In the genomic region with DNA sequence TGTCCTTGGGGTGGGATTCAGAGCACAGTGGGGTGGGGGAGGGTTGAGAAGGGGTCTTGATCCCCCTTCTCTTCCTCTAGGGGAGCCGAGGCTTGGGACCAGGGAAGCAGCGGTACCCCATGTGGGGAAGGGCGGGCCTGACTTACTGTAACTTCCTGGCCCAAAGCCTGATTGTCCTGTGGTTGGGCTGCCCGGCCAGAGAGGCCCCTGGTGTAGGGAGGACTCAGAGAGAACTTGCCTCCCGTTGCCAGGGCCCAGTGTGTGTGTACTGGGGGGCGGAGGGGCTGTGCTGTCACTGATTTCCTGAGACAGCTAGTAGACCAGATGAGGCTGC, we compare ENCODE assay signal across 8 cellular contexts. TPM values are rescaled to one million over a fixed set of nuclear protein-coding genes. Genes with fewer than 3 reads are reported as not detected.
DNase-seq lines count a peak whose midpoint lies in the region; ATAC-seq and TF ChIP-seq lines count a peak whose summit lies in the region.

No MANE protein-coding gene starts in this region.

- intact Hi-C loops in left cardiac atrium (cut with DNase I) (no loop called here), spleen (cut with DNase I; ENCODE audit: low total_unique reads) (no loop called here)

- no peak overlapping the region for H3K9ac ChIP-seq in HUES48 (ENCODE audit: low read depth, low read length)

- H3K27me3 Mint-ChIP-seq in activated naive CD8-positive, alpha-beta T cell = no peaks in the 10 kb centered on the region

- no peaks in the 10 kb centered on the region for H3K9me3 Mint-ChIP-seq in activated naive CD8-positive, alpha-beta T cell (ENCODE audit: low read depth)

- no peak for TF ChIP-seq POLR2A in spleen (IDR thresholded peaks at IDR 0.05)
- no peak for TF ChIP-seq POLR2A in GM18505 (IDR thresholded peaks at IDR 0.05; ENCODE audit: borderline replicate concordance, extremely low read depth, insufficient read depth, insufficient read length)

- H3K4me3 Mint-ChIP-seq in activated naive CD8-positive, alpha-beta T cell = peak overlapping the region; percentile 63

- peak overlapping the region; percentile 81 for H3K27ac Mint-ChIP-seq in activated naive CD8-positive, alpha-beta T cell

- H3K27me3 ChIP-seq in AG04450 (ENCODE audit: control insufficient read depth, insufficient read depth, low read length) (no peaks in the 10 kb centered on the region), HUES48 (ENCODE audit: control insufficient read depth, insufficient read depth, low read length) (peaks cover 32% of the 10 kb centered on the region), spleen (replicated peaks in 1 of 7) (peaks cover 0 to 6% (median 0%) of the 10 kb centered on the region in 7 donors)

- H3K4me1 ChIP-seq in HUES48 (ENCODE audit: control insufficient read depth, insufficient read depth, low read length) = peaks cover 15% of the 10 kb centered on the region
- peaks cover 42 to 98% (median 90%) of the 10 kb centered on the region in 6 donors for H3K4me1 ChIP-seq in spleen

- no peak for DNase-seq in AG04450 (ENCODE audit: low read depth, low spot score)
- DNase-seq in left cardiac atrium = peak; percentile 90
- peak; percentile 91 for DNase-seq in spleen
- DNase-seq in retina = no peak

- H3K4me3 ChIP-seq in AG04450 (ENCODE audit: low read depth, low read length) (no peak overlapping the region; the same call in 1 of the 2 replicates), HUES48 (ENCODE audit: low read depth, low read length) (no peak overlapping the region), spleen (peak overlapping the region in 3 of 8 donors; percentile 40 to 69 (median 42))

- POLR2A ChIA-PET in AG04450 (lab: Yijun Ruan, JAX) = interaction anchor here (0.7 to 2.6 kb wide), 6 partner anchors 11 to 43 kb away, joined by 3 to 21 read pairs (median 4); partner anchors contain the start of gene SOCS3

- 5 to 8% (median 5%) methylated on average over 5 to 6 of the region's 6 CpGs for WGBS in spleen, 5 donors

- no peak for TF ChIP-seq CTCF in AG04450 (IDR thresholded peaks at IDR 0.05; ENCODE audit: low read depth, low read length)
- TF ChIP-seq CTCF in spleen (IDR thresholded peaks at IDR 0.05 in 8 of 11, conservative IDR thresholded peaks at IDR 0.05 in 3 of 11) = peak in 1 of 11 experiments; percentile 5

- H3K36me3 ChIP-seq in HUES48 (ENCODE audit: control insufficient read depth, insufficient read depth, low read length) (no peaks in the 10 kb centered on the region), spleen (no peaks in the 10 kb centered on the region)

- peak; percentile 49 to 72 for ATAC-seq in left cardiac atrium
- ATAC-seq in GM18505 (IDR thresholded peaks at IDR 0.05; ENCODE audit: unreplicated experiment) = no peak
- ATAC-seq in HG03025 (IDR thresholded peaks at IDR 0.05; ENCODE audit: low FRiP score, unreplicated experiment) = no peak

- H3K36me3 Mint-ChIP-seq in activated naive CD8-positive, alpha-beta T cell = no peaks in the 10 kb centered on the region

- H3K9me3 ChIP-seq in AG04450 (ENCODE audit: control insufficient read depth, insufficient read depth, low read length) (no peaks in the 10 kb centered on the region; the same call in 1 of the 2 replicates), HUES48 (ENCODE audit: control insufficient read depth, insufficient read depth, low read length) (no peaks in the 10 kb centered on the region), spleen (no peaks in the 10 kb centered on the region)

- H3K27ac ChIP-seq in AG04450 (ENCODE audit: low read depth, low read length) = peak overlapping the region; percentile 92
- peak overlapping the region; percentile 56 for H3K27ac ChIP-seq in HUES48 (ENCODE audit: low read depth, low read length)
- peak overlapping the region; percentile 66 to 92 (median 86) for H3K27ac ChIP-seq in spleen

- peaks cover 67% of the 10 kb centered on the region for H3K4me1 Mint-ChIP-seq in activated naive CD8-positive, alpha-beta T cell (ENCODE audit: low read depth)

- CTCF ChIA-PET in AG04450 (lab: Charles Lee) = interaction anchor here (1.0 kb wide), 1 partner anchor 18 kb away, joined by 3 read pairs; no protein-coding TSS in a partner anchor

RNA-seq across cellular contexts. Expression of gene SOCS3, which starts 16.8 kb away (rescaled TPM):
- polyA plus RNA-seq in AG04450 (2011; rRNA removed) (15.3 and 21.0 TPM in 2 replicates), spleen (10 to 100 TPM; 10.7 to 22.2 (median 12.2) TPM)
- polyA minus RNA-seq in AG04450 (2011; rRNA and poly(A)+ RNA removed) = 40.1 and 42.9 TPM in 2 replicates
- total RNA-seq in left cardiac atrium (10 to 100 TPM; 15.1 to 78.1 TPM), spleen (100 to 1,000 TPM in 4 of 7 donors, 10 to 100 TPM in 3; 21.4 to 164 (median 103) TPM)

RNA-seq across cellular contexts. Expression of gene PGS1, which starts 35.4 kb away (rescaled TPM):
- polyA plus RNA-seq in AG04450 (2011; rRNA removed) (31.0 and 31.7 TPM in 2 replicates), spleen (10 to 100 TPM; 20.0 to 34.7 (median 20.5) TPM)
- polyA minus RNA-seq in AG04450 (2011; rRNA and poly(A)+ RNA removed) = 32.8 and 40.5 TPM in 2 replicates
- total RNA-seq in left cardiac atrium (10 to 100 TPM; 17.7 to 24.3 TPM), spleen (100 to 1,000 TPM in 6 of 7 donors, 10 to 100 TPM in 1; 60.1 to 217 (median 112) TPM)

Comparison
In these comparisons a context has a peak if more than half of its experiments do, and no peak if none do; other contexts are left out.
1. DNase-seq: peak in left cardiac atrium (single experiment) and spleen (single experiment); none in AG04450 (single experiment) and retina (single experiment).
2. ATAC-seq: peak in left cardiac atrium (2 of 2); none in GM18505 (single experiment) and HG03025 (single experiment).
3. Peak in every context shown above with its lines, with median percentiles within 50 percentile points of each other: H3K27ac ChIP-seq.